In genomic region chr12:13425766-13426165, GRCh38 we compare ENCODE assay signal across 18 cellular contexts.
DNase-seq lines count a peak whose midpoint lies in the region; TF ChIP-seq lines count a peak whose summit lies in the region.
"Had no signal": no experiment of that assay in that cellular context is flagged by ENCODE, and none has a peak within 500 bp of the region (broad histone marks: within the 10 kb centered on the region; RNA-seq: fewer than 3 reads in every experiment).

No MANE protein-coding gene starts in this region.

- intact Hi-C loops in MCF 10A (cut with micrococcal nuclease) (no loop called here), breast epithelium (cut with DNase I; ENCODE audit: low total_unique reads) (no loop called here)

- no peak overlapping the region for H3K4me3 Mint-ChIP-seq in MCF 10A (ENCODE audit: unreplicated experiment)
- H3K4me3 Mint-ChIP-seq in immature natural killer cell: no peak overlapping the region
- H3K4me3 Mint-ChIP-seq: central memory CD8-positive, alpha-beta T cell; T-helper 17 cell had no signal

- H3K36me3 Mint-ChIP-seq in MCF 10A (ENCODE audit: insufficient read depth, unreplicated experiment): no peaks in the 10 kb centered on the region
- no peaks in the 10 kb centered on the region for H3K36me3 Mint-ChIP-seq in immature natural killer cell

- no TSS peak for BruUV-seq in MCF 10A (replicated peaks; lab: Mats Ljungman, UMichigan)

- no peaks in the 10 kb centered on the region for H3K27me3 ChIP-seq in breast epithelium
- H3K27me3 ChIP-seq: tibial artery had no signal

- no peaks in the 10 kb centered on the region for H3K4me1 ChIP-seq in breast epithelium
- H3K4me1 ChIP-seq: tibial artery had no signal

- POLR2A ChIA-PET in MCF 10A (lab: Yijun Ruan, JAX): no interaction called here

- DNase-seq in MCF 10A (ENCODE audit: unreplicated experiment): peak; percentile 18
- no peak for DNase-seq in breast epithelium (ENCODE audit: low spot score in 2 of 2)
- DNase-seq in SW480 (ENCODE audit: low spot score): peak; percentile 49
- DNase-seq in fibroblast of villous mesenchyme (ENCODE audit: low read depth): peak; percentile 40
- no peak for DNase-seq in immature natural killer cell
- DNase-seq in NCI-H1694 (lab: John Stamatoyannopoulos, UW): no peak
- no peak for DNase-seq in activated CD4-positive, alpha-beta T cell treated with anti-CD3 and anti-CD28 coated beads for 1 hour
- DNase-seq in SIG-M5 treated with dmso at 0.1 percent for 504 hours (lab: John Stamatoyannopoulos, UW; ENCODE audit: unreplicated experiment): no peak
- DNase-seq: 8988T; activated CD4-positive, alpha-beta T cell treated with anti-CD3 and anti-CD28 coated beads, Interleukin-2, amount 50 U/mL, for 4 hours; DMS79 treated with DMSO at 0.1 percent for 48 hours; erythroblast; H7; MM.1S; T-helper 17 cell; tibial artery had no signal

- CTCF ChIA-PET in MCF 10A (lab: Yijun Ruan, JAX): no interaction called here

- H3K4me1 Mint-ChIP-seq in MCF 10A (ENCODE audit: insufficient read depth, unreplicated experiment) (no peaks in the 10 kb centered on the region), immature natural killer cell (no peaks in the 10 kb centered on the region)
- H3K4me1 Mint-ChIP-seq: central memory CD8-positive, alpha-beta T cell; T-helper 17 cell had no signal

- TF ChIP-seq POLR2A in breast epithelium (IDR thresholded peaks at IDR 0.05): no peak

- peaks cover 0 to 8% of the 10 kb centered on the region in 2 donors for H3K9me3 ChIP-seq in breast epithelium
- H3K9me3 ChIP-seq: tibial artery had no signal

- H3K4me3 ChIP-seq in breast epithelium (no peak overlapping the region), fibroblast of villous mesenchyme (ENCODE audit: low read depth, low read length) (no peak overlapping the region)
- H3K4me3 ChIP-seq: tibial artery had no signal

- H3K27me3 Mint-ChIP-seq in MCF 10A (ENCODE audit: insufficient read depth, unreplicated experiment) (peaks cover 2% of the 10 kb centered on the region), immature natural killer cell (ENCODE audit: low read depth in 3 of 3) (no peaks in the 10 kb centered on the region)
- H3K27me3 Mint-ChIP-seq: T-helper 17 cell had no signal

- H3K27ac Mint-ChIP-seq in MCF 10A (ENCODE audit: low read depth, unreplicated experiment) (no peak overlapping the region), immature natural killer cell (no peak overlapping the region)
- H3K27ac Mint-ChIP-seq: T-helper 17 cell had no signal

- no peak overlapping the region for H3K27ac ChIP-seq in breast epithelium
- H3K27ac ChIP-seq: HL-60, tibial artery had no signal

- H3K36me3 ChIP-seq in breast epithelium: no peaks in the 10 kb centered on the region
- H3K36me3 ChIP-seq: tibial artery had no signal

- TF ChIP-seq CTCF in MCF 10A (IDR thresholded peaks at IDR 0.05; ENCODE audit: unreplicated experiment): no peak
- TF ChIP-seq CTCF in breast epithelium (IDR thresholded peaks at IDR 0.05): no peak
- no peak for TF ChIP-seq CTCF in fibroblast of villous mesenchyme (IDR thresholded peaks at IDR 0.05; ENCODE audit: insufficient read depth, low read depth, low read length)

- H3K9me3 Mint-ChIP-seq in MCF 10A (ENCODE audit: unreplicated experiment): peaks cover 7% of the 10 kb centered on the region
- H3K9me3 Mint-ChIP-seq in immature natural killer cell: peaks cover 0 to 6% (median 0%) of the 10 kb centered on the region in 6 donors

Comparison
In these comparisons a context has a peak if more than half of its experiments do, and no peak if none do; other contexts are left out.
1. DNase-seq: peak in MCF 10A (single experiment), SW480 (single experiment) and fibroblast of villous mesenchyme (single experiment); none in breast epithelium (0 of 2), immature natural killer cell (0 of 3), NCI-H1694 (single experiment), activated CD4-positive, alpha-beta T cell treated with anti-CD3 and anti-CD28 coated beads for 1 hour (single experiment) and SIG-M5 treated with dmso at 0.1 percent for 504 hours (single experiment).